Comparison of ENCODE assay signal across 8 cellular contexts in genomic region chr11:69443968-69444364, GRCh38. TPM values are rescaled to one million over a fixed set of nuclear protein-coding genes. Genes with fewer than 3 reads are reported as not detected.
DNase-seq lines count a peak whose midpoint lies in the region; ATAC-seq and TF ChIP-seq lines count a peak whose summit lies in the region.

No MANE protein-coding gene starts in this region.

- intact Hi-C loops in activated B cell treated with CpG ODN at 0.5 μM for 24 hours (cut with micrococcal nuclease) (loop anchor here (1.0 to 2.0 kb wide), 2 partner anchors 146 to 199 kb away; no protein-coding TSS in a partner anchor), left cardiac atrium (cut with DNase I) (loop anchor here in 1 of 2 donors (2.0 to 10.0 kb wide), 4 partner anchors 53 to 319 kb away; partner anchors contain the start of gene CCND1)

- ATAC-seq in activated B cell treated with CpG ODN at 0.5 μM for 24 hours (ENCODE audit: low read depth) (no peak), left cardiac atrium (peak; percentile 0 to 18), HG03139 (IDR thresholded peaks at IDR 0.05; ENCODE audit: unreplicated experiment) (no peak)

- H3K4me3 Mint-ChIP-seq in activated B cell treated with CpG ODN at 0.5 μM for 24 hours = peak overlapping the region; percentile 79

- in situ Hi-C loops in GM13976 (cut with MboI; ENCODE audit: low sequenced_read_pairs, unreplicated experiment) = no loop called here

- CTCF ChIA-PET in activated B cell treated with CpG ODN at 0.5 μM for 24 hours (lab: Charles Lee) = no interaction called here

- H3K36me3 Mint-ChIP-seq in activated B cell treated with CpG ODN at 0.5 μM for 24 hours (ENCODE audit: low read depth) = no peaks in the 10 kb centered on the region

- TF ChIP-seq CTCF in GM12865 (IDR thresholded peaks at IDR 0.05; ENCODE audit: insufficient read depth, low read depth, low read length, missing control alignments) (no peak), activated B cell treated with CpG ODN at 0.5 μM for 24 hours (IDR thresholded peaks at IDR 0.05) (no peak), GM13976 (IDR thresholded peaks at IDR 0.05; ENCODE audit: borderline replicate concordance, control extremely low read depth, extremely low read depth, insufficient read depth, missing control alignments) (no peak)

- peaks cover 13% of the 10 kb centered on the region for H3K27me3 Mint-ChIP-seq in activated B cell treated with CpG ODN at 0.5 μM for 24 hours

- POLR2A ChIA-PET in activated B cell treated with CpG ODN at 0.5 μM for 24 hours (lab: Charles Lee) = interaction anchor here (0.7 kb wide), 1 partner anchor 9 kb away, joined by 3 read pairs; no protein-coding TSS in a partner anchor

- H3K27ac Mint-ChIP-seq in activated B cell treated with CpG ODN at 0.5 μM for 24 hours = no peak overlapping the region

- peaks cover 18% of the 10 kb centered on the region for H3K4me1 Mint-ChIP-seq in activated B cell treated with CpG ODN at 0.5 μM for 24 hours

- no peaks in the 10 kb centered on the region for H3K9me3 Mint-ChIP-seq in activated B cell treated with CpG ODN at 0.5 μM for 24 hours

- DNase-seq in GM12865 (ENCODE audit: low read depth) (no peak), activated B cell treated with CpG ODN at 0.5 μM for 24 hours (no peak), left cardiac atrium (peak; percentile 50), skeletal muscle cell (ENCODE audit: low read depth) (no peak), GM13976 (ENCODE audit: low spot score) (no peak), RKO (ENCODE audit: low spot score) (no peak), kidney glomerular epithelial cell (lab: John Stamatoyannopoulos, UW) (no peak)

- H3K4me3 ChIP-seq in GM12865 (ENCODE audit: low read depth, low read length) (peak overlapping the region; percentile 10), skeletal muscle cell (ENCODE audit: low read depth, low read length) (peak overlapping the region; percentile 44)

RNA-seq across cellular contexts. Expression of gene LINC01488, which starts 37.5 kb away (rescaled TPM):
- total RNA-seq in activated B cell treated with CpG ODN at 0.5 μM for 24 hours = not detected in 2 replicates
- total RNA-seq in left cardiac atrium = under 1 TPM in 1 of 2 donors, not detected in 1; 0.06 TPM

Comparison
In these comparisons a context has a peak if more than half of its experiments do, and no peak if none do; other contexts are left out.
1. ATAC-seq: peak in left cardiac atrium (2 of 2); none in activated B cell treated with CpG ODN at 0.5 μM for 24 hours (single experiment) and HG03139 (single experiment).